10 cellular contexts compared by ENCODE assay signal in genomic region chr5:142095651-142096330, GRCh38. TPM values are rescaled to one million over a fixed set of nuclear protein-coding genes. Genes with fewer than 3 reads are reported as not detected.
DNase-seq lines count a peak whose midpoint lies in the region; ATAC-seq and TF ChIP-seq lines count a peak whose summit lies in the region.
"Had no signal": no experiment of that assay in that cellular context is flagged by ENCODE, and none has a peak within 500 bp of the region (broad histone marks: within the 10 kb centered on the region; RNA-seq: fewer than 3 reads in every experiment).

No MANE protein-coding gene starts in this region.

- H3K9ac ChIP-seq in neural progenitor cell: no peak overlapping the region

- peak overlapping the region; percentile 31 for H2AFZ ChIP-seq in neural progenitor cell (replicated peaks)

- no peaks in the 10 kb centered on the region for H3F3A ChIP-seq in neural progenitor cell (ENCODE audit: low read depth)

- H3K4me1 ChIP-seq in neural progenitor cell: no peaks in the 10 kb centered on the region
- H3K4me1 ChIP-seq: right lobe of liver had no signal

- H3K27me3 ChIP-seq in neural progenitor cell: no peaks in the 10 kb centered on the region
- H3K27me3 ChIP-seq: right lobe of liver had no signal

- DNase-seq in T-helper 2 cell (peak; percentile 25 to 99 (median 75)), neural progenitor cell (ENCODE audit: low spot score) (no peak), GM10266 (ENCODE audit: extremely low spot score) (no peak), middle frontal gyrus (ENCODE audit: extremely low spot score, low spot score) (no peak), mesenteric fat pad (ENCODE audit: low spot score) (no peak), NCI-H2029 treated with DMSO at 0.1 percent for 48 hours (lab: John Stamatoyannopoulos, UW) (no peak)
- DNase-seq in activated gamma-delta T cell treated with anti-CD3 and anti-CD28 coated beads, Interleukin-2, amount 50 U/mL, for 16 hours (ENCODE audit: low read depth): peak; percentile 60
- peak; percentile 76 to 90 for DNase-seq in stimulated activated naive CD8-positive, alpha-beta T cell treated with anti-CD3 and anti-CD28 coated beads, Interleukin-15, amount 100 ng/mL, for 72 hours
- DNase-seq: glutamatergic neuron, right lobe of liver had no signal

- no peak overlapping the region for H3K27ac ChIP-seq in neural progenitor cell
- H3K27ac ChIP-seq: right lobe of liver had no signal

- H3K79me2 ChIP-seq in neural progenitor cell (ENCODE audit: low read depth): no peaks in the 10 kb centered on the region

- H3K9me3 Mint-ChIP-seq in neural progenitor cell: no peaks in the 10 kb centered on the region
- peaks cover 1 to 2% of the 10 kb centered on the region in 2 donors for H3K9me3 Mint-ChIP-seq in stimulated activated naive CD8-positive, alpha-beta T cell treated with anti-CD3 and anti-CD28 coated beads, Interleukin-15, amount 100 ng/mL, for 72 hours

- no peaks in the 10 kb centered on the region for H3K36me3 Mint-ChIP-seq in neural progenitor cell

- H4K20me1 ChIP-seq in neural progenitor cell (ENCODE audit: low read depth): no peaks in the 10 kb centered on the region

- H3K4me3 Mint-ChIP-seq in neural progenitor cell: no peak overlapping the region
- H3K4me3 Mint-ChIP-seq in stimulated activated naive CD8-positive, alpha-beta T cell treated with anti-CD3 and anti-CD28 coated beads, Interleukin-15, amount 100 ng/mL, for 72 hours: peak overlapping the region; percentile 48 to 69

- H3K4me2 ChIP-seq in neural progenitor cell: no peak overlapping the region

- peak; percentile 99 for ATAC-seq in stimulated activated naive CD8-positive, alpha-beta T cell treated with anti-CD3 and anti-CD28 coated beads, Interleukin-15, amount 100 ng/mL, for 72 hours

- no peaks in the 10 kb centered on the region for H3K9me3 ChIP-seq in neural progenitor cell (ENCODE audit: low read depth)
- H3K9me3 ChIP-seq: right lobe of liver had no signal

- TF ChIP-seq CTCF in neural progenitor cell (IDR thresholded peaks at IDR 0.05) (no peak), GM10266 (IDR thresholded peaks at IDR 0.05; ENCODE audit: control insufficient read depth, insufficient read depth, low read depth, missing control alignments) (no peak)

- peaks cover 3% of the 10 kb centered on the region for H3K4me1 Mint-ChIP-seq in neural progenitor cell
- peaks cover 93% of the 10 kb centered on the region for H3K4me1 Mint-ChIP-seq in stimulated activated naive CD8-positive, alpha-beta T cell treated with anti-CD3 and anti-CD28 coated beads, Interleukin-15, amount 100 ng/mL, for 72 hours

- no peak overlapping the region for H3K4me3 ChIP-seq in neural progenitor cell
- H3K4me3 ChIP-seq: right lobe of liver had no signal

- peaks cover 2% of the 10 kb centered on the region for H3K27me3 Mint-ChIP-seq in neural progenitor cell (ENCODE audit: insufficient read depth, low read depth)
- no peaks in the 10 kb centered on the region for H3K27me3 Mint-ChIP-seq in stimulated activated naive CD8-positive, alpha-beta T cell treated with anti-CD3 and anti-CD28 coated beads, Interleukin-15, amount 100 ng/mL, for 72 hours

- H3K27ac Mint-ChIP-seq in neural progenitor cell: no peak overlapping the region
- H3K27ac Mint-ChIP-seq in stimulated activated naive CD8-positive, alpha-beta T cell treated with anti-CD3 and anti-CD28 coated beads, Interleukin-15, amount 100 ng/mL, for 72 hours: peak overlapping the region; percentile 74 to 96

- no peaks in the 10 kb centered on the region for H3K36me3 ChIP-seq in neural progenitor cell
- H3K36me3 ChIP-seq: right lobe of liver had no signal

RNA-seq across cellular contexts. Expression of gene NDFIP1, which starts 12.8 kb away (rescaled TPM):
- 32.5 and 39.4 TPM in 2 replicates for total RNA-seq in neural progenitor cell (ENCODE audit: low replicate concordance)
- 56.5 TPM for total RNA-seq in mesenteric fat pad

Comparison
In these comparisons a context has a peak if more than half of its experiments do, and no peak if none do; other contexts are left out.
1. DNase-seq: peak in T-helper 2 cell (5 of 5), activated gamma-delta T cell treated with anti-CD3 and anti-CD28 coated beads, Interleukin-2, amount 50 U/mL, for 16 hours (single experiment) and stimulated activated naive CD8-positive, alpha-beta T cell treated with anti-CD3 and anti-CD28 coated beads, Interleukin-15, amount 100 ng/mL, for 72 hours (2 of 2); none in neural progenitor cell (single experiment), GM10266 (single experiment), middle frontal gyrus (single experiment), mesenteric fat pad (single experiment) and NCI-H2029 treated with DMSO at 0.1 percent for 48 hours (single experiment).